ENCODE assay signal across 8 cellular contexts in genomic region chr1:110962892-110963665, GRCh38. TPM values are rescaled to one million over a fixed set of nuclear protein-coding genes. Genes with fewer than 3 reads are reported as not detected.
A peak's percentile ranks its signal among the peaks of the same experiment; 100 is the strongest.
DNase-seq lines count a peak whose midpoint lies in the region; ATAC-seq and TF ChIP-seq lines count a peak whose summit lies in the region.

No MANE protein-coding gene starts in this region.

- peak overlapping the region; percentile 72 to 85 (median 84) for H3K4me3 ChIP-seq in liver (ENCODE audit: low read depth in 1 of 3, low read length in 3 of 3)

- H3K27ac ChIP-seq in liver (ENCODE audit: low read depth in 1 of 2, low read length in 2 of 2), result peak overlapping the region; percentile 90 to 94

- no peak for TF ChIP-seq RAD21 in liver (IDR thresholded peaks at IDR 0.05)

- 7% methylated on average over 37 of the region's 37 CpGs for WGBS in liver

- peaks cover 0 to 8% (median 0%) of the 10 kb centered on the region in 4 donors for H3K27me3 ChIP-seq in liver (ENCODE audit: control insufficient read depth in 4 of 4, insufficient read depth in 4 of 4, low read length in 3 of 4)

- H3K9ac ChIP-seq in liver (ENCODE audit: low read depth in 1 of 2, low read length in 2 of 2), result peak overlapping the region; percentile 40 to 78

- H3K4me1 ChIP-seq in liver (ENCODE audit: control insufficient read depth in 4 of 4, insufficient read depth in 4 of 4, low read length in 3 of 4), result peaks cover 0 to 15% (median 6%) of the 10 kb centered on the region in 4 donors

- DNase-seq in SKM-1 treated with dmso at 0.1 percent for 144 hours (lab: John Stamatoyannopoulos, UW; ENCODE audit: unreplicated experiment) (peak; percentile 37), SKM-1 (lab: John Stamatoyannopoulos, UW; ENCODE audit: unreplicated experiment) (no peak), NCI-H510A treated with DMSO at 0.1 percent for 48 hours (lab: John Stamatoyannopoulos, UW) (peak; percentile 58), dermis blood vessel endothelial cell (peak; percentile 92)
- DNase-seq in activated CD4-positive, alpha-beta T cell treated with anti-CD3 and anti-CD28 coated beads, Interleukin-2, amount 50 U/mL, for 4 hours, result peak; percentile 55 to 58
- DNase-seq in stimulated activated CD4-positive, alpha-beta T cell treated with anti-CD3 and anti-CD28 coated beads, Interleukin-4, amount 100 ng/mL, for 1 hour, result peak; percentile 48

- peaks cover 0 to 3% (median 0%) of the 10 kb centered on the region in 4 donors for H3K36me3 ChIP-seq in liver (ENCODE audit: control insufficient read depth in 4 of 4, insufficient read depth in 3 of 4, low read depth in 1 of 4, low read length in 3 of 4)

- peaks cover 4 to 27% (median 13%) of the 10 kb centered on the region in 4 donors for H3K9me3 ChIP-seq in liver (ENCODE audit: control insufficient read depth in 4 of 4, low read length in 3 of 4)

- peak; percentile 1 for TF ChIP-seq CTCF in liver (IDR thresholded peaks at IDR 0.05; ENCODE audit: low read depth, low read length, missing input control)

- ATAC-seq in HG03175 (IDR thresholded peaks at IDR 0.05; ENCODE audit: unreplicated experiment), result peak; percentile 35

TF ChIP-seq in liver, 16 proteins besides CTCF, POLR2A, EP300 and RAD21:
- TF ChIP-seq, protein P1, sequence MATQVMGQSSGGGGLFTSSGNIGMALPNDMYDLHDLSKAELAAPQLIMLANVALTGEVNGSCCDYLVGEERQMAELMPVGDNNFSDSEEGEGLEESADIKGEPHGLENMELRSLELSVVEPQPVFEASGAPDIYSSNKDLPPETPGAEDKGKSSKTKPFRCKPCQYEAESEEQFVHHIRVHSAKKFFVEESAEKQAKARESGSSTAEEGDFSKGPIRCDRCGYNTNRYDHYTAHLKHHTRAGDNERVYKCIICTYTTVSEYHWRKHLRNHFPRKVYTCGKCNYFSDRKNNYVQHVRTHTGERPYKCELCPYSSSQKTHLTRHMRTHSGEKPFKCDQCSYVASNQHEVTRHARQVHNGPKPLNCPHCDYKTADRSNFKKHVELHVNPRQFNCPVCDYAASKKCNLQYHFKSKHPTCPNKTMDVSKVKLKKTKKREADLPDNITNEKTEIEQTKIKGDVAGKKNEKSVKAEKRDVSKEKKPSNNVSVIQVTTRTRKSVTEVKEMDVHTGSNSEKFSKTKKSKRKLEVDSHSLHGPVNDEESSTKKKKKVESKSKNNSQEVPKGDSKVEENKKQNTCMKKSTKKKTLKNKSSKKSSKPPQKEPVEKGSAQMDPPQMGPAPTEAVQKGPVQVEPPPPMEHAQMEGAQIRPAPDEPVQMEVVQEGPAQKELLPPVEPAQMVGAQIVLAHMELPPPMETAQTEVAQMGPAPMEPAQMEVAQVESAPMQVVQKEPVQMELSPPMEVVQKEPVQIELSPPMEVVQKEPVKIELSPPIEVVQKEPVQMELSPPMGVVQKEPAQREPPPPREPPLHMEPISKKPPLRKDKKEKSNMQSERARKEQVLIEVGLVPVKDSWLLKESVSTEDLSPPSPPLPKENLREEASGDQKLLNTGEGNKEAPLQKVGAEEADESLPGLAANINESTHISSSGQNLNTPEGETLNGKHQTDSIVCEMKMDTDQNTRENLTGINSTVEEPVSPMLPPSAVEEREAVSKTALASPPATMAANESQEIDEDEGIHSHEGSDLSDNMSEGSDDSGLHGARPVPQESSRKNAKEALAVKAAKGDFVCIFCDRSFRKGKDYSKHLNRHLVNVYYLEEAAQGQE (IDR thresholded peaks at IDR 0.05), result no peak
- peak; percentile 99 for TF ChIP-seq YY1 (IDR thresholded peaks at IDR 0.05)
- TF ChIP-seq JUND (IDR thresholded peaks at IDR 0.05), result no peak
- TF ChIP-seq MAX (IDR thresholded peaks at IDR 0.05), result peak; percentile 97
TF ChIP-seq in liver: peak in this region for 2.

RNA-seq across cellular contexts. Expression of gene LRIF1, which starts 0.6 kb away (rescaled TPM):
- 9.5 and 13.8 TPM in 2 replicates for total RNA-seq in dermis blood vessel endothelial cell
- 1 to 10 TPM; 6.1 to 7.1 TPM for total RNA-seq in liver
- 1 to 10 TPM; 3.9 to 6.3 TPM for polyA plus RNA-seq in liver
